In genomic region chr10:115033898-115034297, GRCh38 we compare ENCODE assay signal across 29 cellular contexts.
"Had no signal": no experiment of that assay in that cellular context is flagged by ENCODE, and none has a peak within 500 bp of the region (broad histone marks: within the 10 kb centered on the region; RNA-seq: fewer than 3 reads in every experiment).

No MANE protein-coding gene starts in this region.

- H3K4me1 Mint-ChIP-seq: stimulated activated effector memory CD8-positive, alpha-beta T cell treated with anti-CD3 and anti-CD28 coated beads, Interleukin-12 subunit alpha, Interleukin-12 subunit beta, amount 100 ng/mL, for 72 hours; stimulated activated memory B cell treated with anti-CD40 and anti-IgM and Interleukin-4, amounts not matched to agents 10 μg/mL and 1 μg/mL and 100 μg/mL, for 72 hours; stimulated activated naive B cell treated with anti-CD40 and anti-IgM and Interleukin-4, amounts not matched to agents 10 μg/mL and 1 μg/mL and 100 μg/mL, for 72 hours; stimulated activated naive CD8-positive, alpha-beta T cell treated with anti-CD3 and anti-CD28 coated beads, Interleukin-15, amount 100 ng/mL, for 72 hours had no signal

- DNase-seq: stimulated activated CD4-positive, alpha-beta T cell treated with anti-CD3 and anti-CD28 coated beads, Interleukin-2, amount 100 ng/mL, for 48 hours; stimulated activated CD4-positive, alpha-beta T cell treated with anti-CD3 and anti-CD28 coated beads, Interleukin-4, amount 100 ng/mL, for 1 hour; stimulated activated CD4-positive, alpha-beta T cell treated with anti-CD3 and anti-CD28 coated beads, Interleukin-4, amount 100 ng/mL, for 24 hours; stimulated activated CD4-positive, alpha-beta T cell treated with anti-CD3 and anti-CD28 coated beads, Interleukin-4, amount 100 ng/mL, for 4 hours; stimulated activated CD8-positive, alpha-beta memory T cell treated with anti-CD3 and anti-CD28 coated beads, Interleukin-4, amount 100 ng/mL, for 48 hours; stimulated activated naive B cell treated with anti-CD40 and anti-IgM and Interleukin-4, amounts not matched to agents 10 μg/mL and 1 μg/mL and 100 μg/mL, for 72 hours; stimulated activated naive CD4-positive, alpha-beta T cell; stimulated activated naive CD4-positive, alpha-beta T cell treated with Interleukin-2 at 50 U/mL for 16 hours; stimulated activated naive CD8-positive, alpha-beta T cell treated with anti-CD3 and anti-CD28 coated beads, Interleukin-15, amount 100 ng/mL, for 72 hours; stimulated activated naive CD8-positive, alpha-beta T cell treated with anti-CD3 and anti-CD28 coated beads, Interleukin-15, Interleukin-2, amounts not matched to agents 100 U/mL and 50 U/mL, for 24 hours; stomach; substantia nigra; testis; thyroid gland; tibial artery; transverse colon; trophoblast cell; upper lobe of left lung; upper lobe of right lung; uterus had no signal

- FAIRE-seq: urothelium cell line had no signal

- H3K4me1 ChIP-seq: stomach, suprapubic skin, testis, thyroid gland, tibial artery, tibial nerve, transverse colon, upper lobe of left lung, upper lobe of right lung, uterus, vagina had no signal

- H3K9me3 ChIP-seq: stomach, testis, thoracic aorta, thyroid gland, tibial artery, tibial nerve, transverse colon, upper lobe of left lung, upper lobe of right lung, uterus, vagina had no signal

- H3K27me3 ChIP-seq: stomach, testis, thyroid gland, tibial artery, tibial nerve, transverse colon, upper lobe of left lung, upper lobe of right lung, uterus, vagina had no signal

- H3K36me3 Mint-ChIP-seq: stimulated activated effector memory CD8-positive, alpha-beta T cell treated with anti-CD3 and anti-CD28 coated beads, Interleukin-12 subunit alpha, Interleukin-12 subunit beta, amount 100 ng/mL, for 72 hours; stimulated activated memory B cell treated with anti-CD40 and anti-IgM and Interleukin-4, amounts not matched to agents 10 μg/mL and 1 μg/mL and 100 μg/mL, for 72 hours; type B pancreatic cell had no signal

- H3K9me3 Mint-ChIP-seq: stimulated activated effector memory CD8-positive, alpha-beta T cell treated with anti-CD3 and anti-CD28 coated beads, Interleukin-12 subunit alpha, Interleukin-12 subunit beta, amount 100 ng/mL, for 72 hours; stimulated activated memory B cell treated with anti-CD40 and anti-IgM and Interleukin-4, amounts not matched to agents 10 μg/mL and 1 μg/mL and 100 μg/mL, for 72 hours; stimulated activated naive CD8-positive, alpha-beta T cell treated with anti-CD3 and anti-CD28 coated beads, Interleukin-15, Interleukin-2, amounts not matched to agents 100 ng/mL and 50 ng/mL, for 24 hours; type B pancreatic cell had no signal

- ATAC-seq: stimulated activated effector memory CD8-positive, alpha-beta T cell treated with anti-CD3 and anti-CD28 coated beads, Interleukin-12 subunit alpha, Interleukin-12 subunit beta, amount 100 ng/mL, for 72 hours; stimulated activated memory B cell treated with anti-CD40 and anti-IgM and Interleukin-4, amounts not matched to agents 10 μg/mL and 1 μg/mL and 100 μg/mL, for 72 hours; stimulated activated naive B cell treated with anti-CD40 and anti-IgM and Interleukin-4, amounts not matched to agents 10 μg/mL and 1 μg/mL and 100 μg/mL, for 72 hours; stimulated activated naive CD8-positive, alpha-beta T cell treated with anti-CD3 and anti-CD28 coated beads, Interleukin-15, amount 100 ng/mL, for 72 hours; stimulated activated naive CD8-positive, alpha-beta T cell treated with anti-CD3 and anti-CD28 coated beads, Interleukin-15, Interleukin-2, amounts not matched to agents 100 U/mL and 50 U/mL, for 24 hours; upper lobe of right lung had no signal

- H3K4me3 ChIP-seq: stomach, suprapubic skin, testis, thoracic aorta, thyroid gland, tibial artery, tibial nerve, transverse colon, upper lobe of left lung, upper lobe of right lung, uterus, vagina had no signal

- H3K36me3 ChIP-seq: stomach, suprapubic skin, thoracic aorta, thyroid gland, tibial artery, tibial nerve, transverse colon, upper lobe of left lung, upper lobe of right lung, uterus, vagina had no signal

- H3K27ac Mint-ChIP-seq: stimulated activated effector memory CD8-positive, alpha-beta T cell treated with anti-CD3 and anti-CD28 coated beads, Interleukin-12 subunit alpha, Interleukin-12 subunit beta, amount 100 ng/mL, for 72 hours; stimulated activated memory B cell treated with anti-CD40 and anti-IgM and Interleukin-4, amounts not matched to agents 10 μg/mL and 1 μg/mL and 100 μg/mL, for 72 hours; stimulated activated naive B cell treated with anti-CD40 and anti-IgM and Interleukin-4, amounts not matched to agents 10 μg/mL and 1 μg/mL and 100 μg/mL, for 72 hours; stimulated activated naive CD8-positive, alpha-beta T cell treated with anti-CD3 and anti-CD28 coated beads, Interleukin-15, amount 100 ng/mL, for 72 hours; stimulated activated naive CD8-positive, alpha-beta T cell treated with anti-CD3 and anti-CD28 coated beads, Interleukin-15, Interleukin-2, amounts not matched to agents 100 ng/mL and 50 ng/mL, for 24 hours; type B pancreatic cell had no signal

- H3K27ac ChIP-seq: stomach, suprapubic skin, testis, thoracic aorta, thyroid gland, tibial artery, tibial nerve, transverse colon, upper lobe of left lung, upper lobe of right lung, uterus, vagina had no signal

- H3K27me3 Mint-ChIP-seq: stimulated activated naive CD8-positive, alpha-beta T cell treated with anti-CD3 and anti-CD28 coated beads, Interleukin-15, amount 100 ng/mL, for 72 hours; type B pancreatic cell had no signal

- H3K4me3 Mint-ChIP-seq: stimulated activated effector memory CD8-positive, alpha-beta T cell treated with anti-CD3 and anti-CD28 coated beads, Interleukin-12 subunit alpha, Interleukin-12 subunit beta, amount 100 ng/mL, for 72 hours; stimulated activated memory B cell treated with anti-CD40 and anti-IgM and Interleukin-4, amounts not matched to agents 10 μg/mL and 1 μg/mL and 100 μg/mL, for 72 hours; stimulated activated naive B cell treated with anti-CD40 and anti-IgM and Interleukin-4, amounts not matched to agents 10 μg/mL and 1 μg/mL and 100 μg/mL, for 72 hours; stimulated activated naive CD8-positive, alpha-beta T cell treated with anti-CD3 and anti-CD28 coated beads, Interleukin-15, amount 100 ng/mL, for 72 hours; stimulated activated naive CD8-positive, alpha-beta T cell treated with anti-CD3 and anti-CD28 coated beads, Interleukin-15, Interleukin-2, amounts not matched to agents 100 ng/mL and 50 ng/mL, for 24 hours; type B pancreatic cell had no signal
